ENCODE assay signal across 8 cellular contexts in the genomic region with DNA sequence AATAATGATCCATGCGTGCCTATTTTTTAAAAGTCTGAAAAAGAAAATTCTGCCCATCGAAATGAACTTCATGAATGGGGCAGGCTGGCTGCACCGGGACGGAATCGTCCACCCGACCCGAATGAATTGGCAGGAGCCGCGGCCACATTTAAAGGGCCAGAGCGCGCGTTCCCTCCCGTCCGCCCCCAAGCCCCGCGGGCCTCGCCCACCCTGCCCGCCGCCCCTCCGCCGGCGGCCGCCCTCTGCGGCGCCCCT. TPM values are rescaled to one million over a fixed set of nuclear protein-coding genes. Genes with fewer than 3 reads are reported as not detected.
DNase-seq lines count a peak whose midpoint lies in the region; ATAC-seq, FAIRE-seq and TF ChIP-seq lines count a peak whose summit lies in the region.

No MANE protein-coding gene starts in this region.

- intact Hi-C loops in upper lobe of right lung (cut with DNase I) = no loop called here

- H3K36me3 ChIP-seq in keratinocyte (ENCODE audit: control insufficient read depth in 2 of 2, extremely low read depth in 1 of 2, insufficient read depth in 2 of 2, low read length in 2 of 2) (peaks cover 2 to 7% of the 10 kb centered on the region in 2 experiments), upper lobe of right lung (no peaks in the 10 kb centered on the region)

- H3K27ac ChIP-seq in keratinocyte (ENCODE audit: control insufficient read depth, insufficient read depth, low read length) (peak overlapping the region; percentile 87), upper lobe of right lung (no peak overlapping the region)

- H3K4me1 ChIP-seq in keratinocyte (ENCODE audit: control insufficient read depth, extremely low read depth, insufficient read depth, low read length) (peaks cover 19% of the 10 kb centered on the region), upper lobe of right lung (peaks cover 39% of the 10 kb centered on the region)

- H3K9me1 ChIP-seq in keratinocyte (ENCODE audit: control insufficient read depth, extremely low read depth, insufficient read depth, low read length) = no peaks in the 10 kb centered on the region

- no peak for FAIRE-seq in keratinocyte (lab: Jason Lieb, UNC)

- peak overlapping the region; percentile 83 for H3K9ac ChIP-seq in keratinocyte (ENCODE audit: control insufficient read depth, extremely low read depth, insufficient read depth, low read length)

- TF ChIP-seq CTCF in keratinocyte (optimal IDR thresholded peaks at IDR 0.05 in 1 of 3, IDR thresholded peaks at IDR 0.05 in 1 of 3, conservative IDR thresholded peaks at IDR 0.05 in 1 of 3; ENCODE audit: extremely low read depth in 1 of 3, insufficient read depth in 2 of 3, low read length in 3 of 3) = no peak
- no peak for TF ChIP-seq CTCF in upper lobe of right lung (IDR thresholded peaks at IDR 0.05)
- no peak for TF ChIP-seq CTCF in GM13977 (IDR thresholded peaks at IDR 0.05; ENCODE audit: extremely low read depth, insufficient read depth, missing control alignments)

- H3K27me3 ChIP-seq in keratinocyte (ENCODE audit: control insufficient read depth, extremely low read depth, insufficient read depth, low read length) = peaks cover under 1% of the 10 kb centered on the region
- peaks cover 86% of the 10 kb centered on the region for H3K27me3 ChIP-seq in upper lobe of right lung

- no peak for DNase-seq in activated naive CD4-positive, alpha-beta T cell treated with anti-CD3 and anti-CD28 coated beads, Interleukin-2, amount 50 U/mL, for 72 hours (ENCODE audit: low spot score in 2 of 2)
- DNase-seq in keratinocyte (ENCODE audit: low read depth, low spot score) (no peak), upper lobe of right lung (no peak), NCI-H82 (lab: John Stamatoyannopoulos, UW) (no peak), GM13977 (ENCODE audit: low spot score) (no peak)
- no peak for DNase-seq in activated CD8-positive, alpha-beta memory T cell treated with anti-CD3 and anti-CD28 coated beads, Interleukin-2, amount 50 U/mL, for 48 hours

- dilution Hi-C loops in keratinocyte (cut with MboI; ENCODE audit: extremely low pct_ligation_motif_present, low sequenced_read_pairs) = no loop called here

- H3K27ac Mint-ChIP-seq in activated naive CD4-positive, alpha-beta T cell treated with anti-CD3 and anti-CD28 coated beads, Interleukin-2, amount 50 U/mL, for 72 hours = peak overlapping the region; percentile 37 to 93

- H3K9me3 Mint-ChIP-seq in activated naive CD4-positive, alpha-beta T cell treated with anti-CD3 and anti-CD28 coated beads, Interleukin-2, amount 50 U/mL, for 72 hours = no peaks in the 10 kb centered on the region

- in situ Hi-C loops in GM13977 (cut with MboI; ENCODE audit: low pct_unique_long_range_greater_than_20kb, low sequenced_read_pairs, unreplicated experiment) = no loop called here

- H3K4me2 ChIP-seq in keratinocyte (ENCODE audit: control insufficient read depth, extremely low read depth, insufficient read depth, low read depth, low read length) = peak overlapping the region; percentile 81

- peak overlapping the region; percentile 76 to 97 (median 87) for H3K4me3 ChIP-seq in keratinocyte (ENCODE audit: control insufficient read depth in 2 of 3, extremely low read depth in 1 of 3, insufficient read depth in 2 of 3, low read depth in 1 of 3, low read length in 3 of 3)
- peak overlapping the region; percentile 55 for H3K4me3 ChIP-seq in upper lobe of right lung

- no peaks in the 10 kb centered on the region for H4K20me1 ChIP-seq in keratinocyte (ENCODE audit: control insufficient read depth, extremely low read depth, insufficient read depth, low read length)

- H2AFZ ChIP-seq in keratinocyte (ENCODE audit: control insufficient read depth, low read length) = peak overlapping the region; percentile 4

- peaks cover 6 to 39% of the 10 kb centered on the region in 2 donors for H3K36me3 Mint-ChIP-seq in activated naive CD4-positive, alpha-beta T cell treated with anti-CD3 and anti-CD28 coated beads, Interleukin-2, amount 50 U/mL, for 72 hours

- H3K9me3 ChIP-seq in keratinocyte (ENCODE audit: control insufficient read depth, low read depth, low read length) (no peaks in the 10 kb centered on the region), upper lobe of right lung (no peaks in the 10 kb centered on the region)

- H3K79me2 ChIP-seq in keratinocyte (ENCODE audit: control insufficient read depth, insufficient read depth, low read length) = peaks cover 45% of the 10 kb centered on the region

- ATAC-seq in GM18868 (IDR thresholded peaks at IDR 0.05; ENCODE audit: unreplicated experiment) = peak; percentile 1
- ATAC-seq in HG02870 (IDR thresholded peaks at IDR 0.05; ENCODE audit: unreplicated experiment) = peak; percentile 6
- ATAC-seq in activated naive CD4-positive, alpha-beta T cell treated with anti-CD3 and anti-CD28 coated beads, Interleukin-2, amount 50 U/mL, for 72 hours = no peak
- ATAC-seq in upper lobe of right lung = peak; percentile 1

RNA-seq across cellular contexts. Expression of a gene that starts 0.3 kb away (rescaled TPM):
- total RNA-seq in activated naive CD4-positive, alpha-beta T cell treated with anti-CD3 and anti-CD28 coated beads, Interleukin-2, amount 50 U/mL, for 72 hours = 10 to 100 TPM in 1 of 2 donors, 1 to 10 TPM in 1; 5.7 to 28.9 TPM
- polyA plus RNA-seq in keratinocyte = 1.7 to 7.7 TPM (median 4.0 TPM) in 3 replicates
- 13.3 TPM for polyA plus RNA-seq in keratinocyte (2011; ENCODE audit: low read depth)
- polyA plus RNA-seq in keratinocyte (2011; cell fraction: cytosol; rRNA removed) = 4.7 and 5.3 TPM in 2 replicates
- 15.8 and 15.9 TPM in 2 replicates for polyA plus RNA-seq in keratinocyte (2011; cell fraction: nucleus; rRNA removed)
- polyA plus RNA-seq in keratinocyte (2012; ENCODE audit: low replicate concordance) = 20.8 and 33.0 TPM in 2 replicates
- polyA minus RNA-seq in keratinocyte = 1.0 to 7.4 TPM (median 1.9 TPM) in 3 replicates
- 4.4 TPM for polyA minus RNA-seq in keratinocyte (2011; cell fraction: cytosol; rRNA and poly(A)+ RNA removed)
- polyA minus RNA-seq in keratinocyte (2011; cell fraction: nucleus; rRNA and poly(A)+ RNA removed) = 5.5 and 5.8 TPM in 2 replicates
- total RNA-seq in upper lobe of right lung = 3.2 TPM

Comparison
In these comparisons a context has a peak if more than half of its experiments do, and no peak if none do; other contexts are left out.
1. ATAC-seq: peak in GM18868 (single experiment), HG02870 (single experiment) and upper lobe of right lung (single experiment); none in activated naive CD4-positive, alpha-beta T cell treated with anti-CD3 and anti-CD28 coated beads, Interleukin-2, amount 50 U/mL, for 72 hours (0 of 2).